10 cellular contexts compared by ENCODE assay signal in the genomic region with DNA sequence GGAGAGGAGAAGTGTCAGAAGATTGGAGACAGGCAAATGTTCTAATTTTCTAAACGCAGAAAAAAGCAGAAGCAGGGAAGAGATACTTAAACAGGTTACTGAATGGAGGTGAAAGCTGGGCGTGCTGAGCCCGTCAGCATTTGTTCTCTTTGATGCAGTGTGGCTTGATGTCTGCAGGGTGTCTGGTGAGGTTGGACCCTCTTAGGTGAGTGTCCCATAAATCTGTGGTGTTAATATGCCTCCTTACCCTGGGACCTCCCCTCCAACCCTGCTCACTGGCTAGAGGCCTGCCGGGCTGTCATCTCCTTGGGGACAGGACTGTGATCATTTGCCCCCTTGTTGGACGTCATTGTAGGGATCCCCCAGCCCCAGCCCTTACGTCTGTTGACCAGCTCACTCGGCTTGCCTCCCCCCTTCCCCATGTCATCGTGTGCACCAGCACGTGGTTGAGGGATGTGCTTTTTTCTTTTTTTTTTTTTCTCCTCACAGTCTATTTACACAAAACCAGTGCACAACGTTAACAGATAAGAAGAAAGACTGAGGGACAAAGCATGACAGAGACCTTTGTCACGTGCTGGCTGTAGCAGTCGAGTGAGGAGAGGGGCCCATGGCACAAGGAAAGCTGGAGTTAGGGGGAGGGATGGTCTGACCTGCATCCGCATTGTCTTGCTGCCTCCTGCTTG. TPM values are rescaled to one million over a fixed set of nuclear protein-coding genes. Genes with fewer than 3 reads are reported as not detected.
DNase-seq lines count a peak whose midpoint lies in the region; ATAC-seq, FAIRE-seq and TF ChIP-seq lines count a peak whose summit lies in the region.
"Had no signal": no experiment of that assay in that cellular context is flagged by ENCODE, and none has a peak within 500 bp of the region (broad histone marks: within the 10 kb centered on the region; RNA-seq: fewer than 3 reads in every experiment).

No MANE protein-coding gene starts in this region.

- H3K27me3 ChIP-seq in CD8-positive, alpha-beta T cell (ENCODE audit: insufficient read depth, low read length): no peaks in the 10 kb centered on the region
- no peaks in the 10 kb centered on the region for H3K27me3 ChIP-seq in vagina
- H3K27me3 ChIP-seq: cardiac muscle cell had no signal

- CTCF ChIA-PET in CD8-positive, alpha-beta T cell (lab: Charles Lee): interaction anchor here (0.9 to 1.8 kb wide), 7 partner anchors 9 to 224 kb away, joined by 3 to 8 read pairs (median 3); no protein-coding TSS in a partner anchor

- no peaks in the 10 kb centered on the region for H3K27me3 Mint-ChIP-seq in CD8-positive, alpha-beta T cell (ENCODE audit: low read depth)
- no peaks in the 10 kb centered on the region for H3K27me3 Mint-ChIP-seq in natural killer cell treated with Interleukin-12 subunit alpha and Interleukin-12 subunit beta and Interleukin-15 and Interleukin-18, amount 100 ng/mL, for 72 hours
- H3K27me3 Mint-ChIP-seq in HFFc6 (ENCODE audit: insufficient read depth): peaks cover 1% of the 10 kb centered on the region

- H3K4me3 ChIP-seq in CD8-positive, alpha-beta T cell (ENCODE audit: low read depth, low read length): peak overlapping the region; percentile 9
- H3K4me3 ChIP-seq in vagina: no peak overlapping the region
- H3K4me3 ChIP-seq: cardiac muscle cell had no signal

- peak overlapping the region; percentile 74 for H3K4me3 Mint-ChIP-seq in CD8-positive, alpha-beta T cell
- peak overlapping the region; percentile 74 for H3K4me3 Mint-ChIP-seq in natural killer cell treated with Interleukin-12 subunit alpha and Interleukin-12 subunit beta and Interleukin-15 and Interleukin-18, amount 100 ng/mL, for 72 hours
- no peak overlapping the region for H3K4me3 Mint-ChIP-seq in HFFc6

- FAIRE-seq in GM18507 (lab: Jason Lieb, UNC): peak; percentile 29

- H3K4me1 ChIP-seq in CD8-positive, alpha-beta T cell (ENCODE audit: insufficient read depth, low read length): peaks cover 96% of the 10 kb centered on the region
- peaks cover 90% of the 10 kb centered on the region for H3K4me1 ChIP-seq in vagina

- no peaks in the 10 kb centered on the region for H3K9me3 ChIP-seq in CD8-positive, alpha-beta T cell (ENCODE audit: low read length)
- no peaks in the 10 kb centered on the region for H3K9me3 ChIP-seq in vagina

- DNase-seq in CD8-positive, alpha-beta T cell: peak in 2 of 7 experiments; percentile 45 to 65
- no peak for DNase-seq in GM18507 (ENCODE audit: extremely low spot score, insufficient read length, low read depth)
- DNase-seq in activated naive CD4-positive, alpha-beta T cell treated with anti-CD3 and anti-CD28 coated beads, Interleukin-2, amount 50 U/mL, for 72 hours (ENCODE audit: low spot score in 2 of 2): no peak
- no peak for DNase-seq in natural killer cell treated with Interleukin-12 subunit alpha and Interleukin-12 subunit beta and Interleukin-15 and Interleukin-18, amount 100 ng/mL, for 72 hours (ENCODE audit: low spot score)
- no peak for DNase-seq in HFFc6
- DNase-seq in vagina (ENCODE audit: extremely low spot score in 2 of 2): no peak
- DNase-seq: H7; stimulated activated CD4-positive, alpha-beta T cell treated with anti-CD3 and anti-CD28 coated beads, Interleukin-4, amount 100 ng/mL, for 1 hour had no signal

- H3K36me3 ChIP-seq in CD8-positive, alpha-beta T cell (ENCODE audit: insufficient read depth, low read length): no peaks in the 10 kb centered on the region
- H3K36me3 ChIP-seq in vagina: no peaks in the 10 kb centered on the region
- H3K36me3 ChIP-seq: cardiac muscle cell had no signal

- peaks cover 98% of the 10 kb centered on the region for H3K4me1 Mint-ChIP-seq in CD8-positive, alpha-beta T cell (ENCODE audit: low read depth)
- H3K4me1 Mint-ChIP-seq in natural killer cell treated with Interleukin-12 subunit alpha and Interleukin-12 subunit beta and Interleukin-15 and Interleukin-18, amount 100 ng/mL, for 72 hours (ENCODE audit: low read depth in 2 of 2): peaks cover 86 to 93% of the 10 kb centered on the region in 2 donors
- H3K4me1 Mint-ChIP-seq in HFFc6 (ENCODE audit: low read depth): peaks cover 46% of the 10 kb centered on the region

- no peak for TF ChIP-seq POLR2A in vagina (IDR thresholded peaks at IDR 0.05)

- H3K36me3 Mint-ChIP-seq in CD8-positive, alpha-beta T cell: peaks cover 33% of the 10 kb centered on the region
- H3K36me3 Mint-ChIP-seq in activated naive CD4-positive, alpha-beta T cell treated with anti-CD3 and anti-CD28 coated beads, Interleukin-2, amount 50 U/mL, for 72 hours: peaks cover 22 to 51% of the 10 kb centered on the region in 2 donors
- peaks cover 5% of the 10 kb centered on the region for H3K36me3 Mint-ChIP-seq in natural killer cell treated with Interleukin-12 subunit alpha and Interleukin-12 subunit beta and Interleukin-15 and Interleukin-18, amount 100 ng/mL, for 72 hours
- peaks cover 4% of the 10 kb centered on the region; the same call in 1 of the 2 replicates for H3K36me3 Mint-ChIP-seq in HFFc6 (ENCODE audit: low read depth)

- ATAC-seq in CD8-positive, alpha-beta T cell: peak; percentile 9
- ATAC-seq in activated naive CD4-positive, alpha-beta T cell treated with anti-CD3 and anti-CD28 coated beads, Interleukin-2, amount 50 U/mL, for 72 hours: no peak
- no peak for ATAC-seq in natural killer cell treated with Interleukin-12 subunit alpha and Interleukin-12 subunit beta and Interleukin-15 and Interleukin-18, amount 100 ng/mL, for 72 hours
- no peak for ATAC-seq in GM18502 (IDR thresholded peaks at IDR 0.05; ENCODE audit: poor library complexity, unreplicated experiment)

- intact Hi-C loops in CD8-positive, alpha-beta T cell (cut with DNase I, micrococcal nuclease): loop anchor here (2.0 to 10.0 kb wide), 4 partner anchors 14 to 296 kb away; no protein-coding TSS in a partner anchor
- intact Hi-C loops in vagina (cut with DNase I): no loop called here

- peak overlapping the region; percentile 96 for H3K27ac Mint-ChIP-seq in CD8-positive, alpha-beta T cell
- peak overlapping the region; percentile 92 to 94 for H3K27ac Mint-ChIP-seq in activated naive CD4-positive, alpha-beta T cell treated with anti-CD3 and anti-CD28 coated beads, Interleukin-2, amount 50 U/mL, for 72 hours
- H3K27ac Mint-ChIP-seq in natural killer cell treated with Interleukin-12 subunit alpha and Interleukin-12 subunit beta and Interleukin-15 and Interleukin-18, amount 100 ng/mL, for 72 hours: peak overlapping the region; percentile 95 to 98
- H3K27ac Mint-ChIP-seq in HFFc6: no peak overlapping the region

- TF ChIP-seq CTCF in CD8-positive, alpha-beta T cell (IDR thresholded peaks at IDR 0.05): no peak
- no peak for TF ChIP-seq CTCF in HFFc6 (IDR thresholded peaks at IDR 0.05)
- TF ChIP-seq CTCF in vagina (IDR thresholded peaks at IDR 0.05): no peak

- no peaks in the 10 kb centered on the region for H3K9me3 Mint-ChIP-seq in CD8-positive, alpha-beta T cell
- H3K9me3 Mint-ChIP-seq in activated naive CD4-positive, alpha-beta T cell treated with anti-CD3 and anti-CD28 coated beads, Interleukin-2, amount 50 U/mL, for 72 hours: no peaks in the 10 kb centered on the region
- peaks cover 3% of the 10 kb centered on the region for H3K9me3 Mint-ChIP-seq in natural killer cell treated with Interleukin-12 subunit alpha and Interleukin-12 subunit beta and Interleukin-15 and Interleukin-18, amount 100 ng/mL, for 72 hours
- H3K9me3 Mint-ChIP-seq in HFFc6: no peaks in the 10 kb centered on the region

- H3K27ac ChIP-seq in CD8-positive, alpha-beta T cell (ENCODE audit: low read depth, low read length): peak overlapping the region; percentile 51
- no peak overlapping the region for H3K27ac ChIP-seq in vagina
- H3K27ac ChIP-seq: cardiac muscle cell had no signal

- POLR2A ChIA-PET in CD8-positive, alpha-beta T cell (lab: Charles Lee): interaction anchor here (0.5 to 4.2 kb wide), 9 partner anchors 11 to 266 kb away, joined by 3 to 32 read pairs (median 4); no protein-coding TSS in a partner anchor

RNA-seq across cellular contexts. Expression of a gene that starts 56.4 kb away (rescaled TPM):
- 10 to 100 TPM; 59.0 to 60.3 TPM for total RNA-seq in CD8-positive, alpha-beta T cell
- 10 to 100 TPM; 89.3 to 98.5 TPM for total RNA-seq in activated naive CD4-positive, alpha-beta T cell treated with anti-CD3 and anti-CD28 coated beads, Interleukin-2, amount 50 U/mL, for 72 hours
- total RNA-seq in natural killer cell treated with Interleukin-12 subunit alpha and Interleukin-12 subunit beta and Interleukin-15 and Interleukin-18, amount 100 ng/mL, for 72 hours: 10 to 100 TPM; 44.7 to 47.4 TPM
- total RNA-seq in HFFc6 (2021; fragmentation: NEBNext Ultra II Directional; extraction: Animal tissue kit (Norgen Biotek cat#: 25700)): 10 to 100 TPM; 18.6 to 20.2 (median 19.8) TPM
- total RNA-seq in vagina: 45.9 TPM
